In the genomic region with DNA sequence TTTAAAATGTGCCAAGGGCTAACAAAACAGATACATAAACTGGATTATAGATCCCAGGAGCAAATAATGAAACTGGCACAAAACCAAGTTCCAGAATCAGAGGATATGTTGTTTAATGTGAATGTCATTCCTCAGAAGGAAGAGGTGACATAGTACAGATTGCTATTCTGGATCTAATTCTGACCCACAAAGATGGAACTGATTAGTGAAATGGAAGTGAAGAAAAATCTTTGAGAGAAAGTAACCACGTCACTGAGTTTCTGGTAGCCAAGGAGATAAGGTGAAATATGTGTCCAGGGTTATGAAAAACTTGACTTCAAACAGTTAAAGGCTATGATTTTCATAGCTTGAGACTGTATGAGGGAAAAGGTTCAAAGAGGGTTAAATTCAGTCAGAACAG, we compare ENCODE assay signal across 34 cellular contexts. TPM values are rescaled to one million over a fixed set of nuclear protein-coding genes. Genes with fewer than 3 reads are reported as not detected.
DNase-seq lines count a peak whose midpoint lies in the region; ATAC-seq, FAIRE-seq and TF ChIP-seq lines count a peak whose summit lies in the region.
"Had no signal": no experiment of that assay in that cellular context is flagged by ENCODE, and none has a peak within 500 bp of the region (broad histone marks: within the 10 kb centered on the region; RNA-seq: fewer than 3 reads in every experiment).

No MANE protein-coding gene starts in this region.

- H3K27ac ChIP-seq in breast epithelium (peak overlapping the region; percentile 12 to 35), astrocyte (ENCODE audit: low read depth, low read length) (no peak overlapping the region)
- H3K27ac ChIP-seq: 22Rv1, thoracic aorta had no signal

- CTCF ChIA-PET in MCF 10A (lab: Yijun Ruan, JAX) = interaction anchor here (1.4 kb wide), 1 partner anchor 10 kb away, joined by 3 read pairs; no protein-coding TSS in a partner anchor

- no peaks in the 10 kb centered on the region for H4K20me1 ChIP-seq in astrocyte (ENCODE audit: insufficient read depth, low read length)

- no peaks in the 10 kb centered on the region for H3K36me3 ChIP-seq in breast epithelium
- no peaks in the 10 kb centered on the region for H3K36me3 ChIP-seq in astrocyte (ENCODE audit: insufficient read depth, low read length)
- H3K36me3 ChIP-seq: HAP-1, thoracic aorta had no signal

- H3K27ac Mint-ChIP-seq in MCF 10A (ENCODE audit: low read depth, unreplicated experiment) (no peak overlapping the region), astrocyte (ENCODE audit: unreplicated experiment) (peak overlapping the region; percentile 81)
- H3K27ac Mint-ChIP-seq in stimulated activated naive CD8-positive, alpha-beta T cell treated with anti-CD3 and anti-CD28 coated beads, Interleukin-15, amount 100 ng/mL, for 72 hours = no peak overlapping the region
- H3K27ac Mint-ChIP-seq: endodermal cell, memory B cell had no signal

- H3K4me3 ChIP-seq in breast epithelium (no peak overlapping the region), astrocyte (ENCODE audit: insufficient read depth, low read depth, low read length) (no peak overlapping the region)
- H3K4me3 ChIP-seq: HAP-1, thoracic aorta had no signal

- H3K79me2 ChIP-seq in astrocyte (ENCODE audit: insufficient read depth, low read length) = no peaks in the 10 kb centered on the region

- intact Hi-C loops in breast epithelium (cut with DNase I; ENCODE audit: low total_unique reads) (no loop called here), MCF 10A (cut with micrococcal nuclease) (loop anchor here (5.0 kb wide), 1 partner anchor 423 kb away; no protein-coding TSS in a partner anchor)

- no peaks in the 10 kb centered on the region for H3K27me3 ChIP-seq in breast epithelium
- H3K27me3 ChIP-seq in astrocyte (ENCODE audit: insufficient read depth, low read length) = peaks cover 16% of the 10 kb centered on the region

- peak overlapping the region; percentile 21 for H3K4me2 ChIP-seq in astrocyte (ENCODE audit: low read length)

- ATAC-seq in stimulated activated naive CD8-positive, alpha-beta T cell treated with anti-CD3 and anti-CD28 coated beads, Interleukin-15, amount 100 ng/mL, for 72 hours = no peak
- no peak for ATAC-seq in GM18861 (IDR thresholded peaks at IDR 0.05; ENCODE audit: unreplicated experiment)
- ATAC-seq: left cardiac atrium had no signal

- H3K9me3 Mint-ChIP-seq in MCF 10A (ENCODE audit: unreplicated experiment) (no peaks in the 10 kb centered on the region), astrocyte (ENCODE audit: unreplicated experiment) (peaks cover under 1% of the 10 kb centered on the region)
- no peaks in the 10 kb centered on the region for H3K9me3 Mint-ChIP-seq in stimulated activated naive CD8-positive, alpha-beta T cell treated with anti-CD3 and anti-CD28 coated beads, Interleukin-15, amount 100 ng/mL, for 72 hours
- H3K9me3 Mint-ChIP-seq: memory B cell, naive B cell had no signal

- H3K4me3 Mint-ChIP-seq in MCF 10A (ENCODE audit: unreplicated experiment) (no peak overlapping the region), astrocyte (ENCODE audit: unreplicated experiment) (no peak overlapping the region)
- no peak overlapping the region for H3K4me3 Mint-ChIP-seq in stimulated activated naive CD8-positive, alpha-beta T cell treated with anti-CD3 and anti-CD28 coated beads, Interleukin-15, amount 100 ng/mL, for 72 hours
- H3K4me3 Mint-ChIP-seq: endodermal cell, memory B cell had no signal

- H3K36me3 Mint-ChIP-seq in MCF 10A (ENCODE audit: insufficient read depth, unreplicated experiment) (no peaks in the 10 kb centered on the region), astrocyte (ENCODE audit: low read depth, unreplicated experiment) (no peaks in the 10 kb centered on the region)
- H3K36me3 Mint-ChIP-seq: memory B cell, naive B cell had no signal

- POLR2A ChIA-PET in MCF 10A (lab: Yijun Ruan, JAX) = no interaction called here

- no TSS peak for BruUV-seq in MCF 10A (replicated peaks; lab: Mats Ljungman, UMichigan)

- H3K27me3 Mint-ChIP-seq in MCF 10A (ENCODE audit: insufficient read depth, unreplicated experiment) (peaks cover 52% of the 10 kb centered on the region), astrocyte (ENCODE audit: low read depth, unreplicated experiment) (peaks cover 6% of the 10 kb centered on the region)
- H3K27me3 Mint-ChIP-seq in stimulated activated naive CD8-positive, alpha-beta T cell treated with anti-CD3 and anti-CD28 coated beads, Interleukin-15, amount 100 ng/mL, for 72 hours = peaks cover 29% of the 10 kb centered on the region

- peaks cover 7% of the 10 kb centered on the region for H3K4me1 Mint-ChIP-seq in MCF 10A (ENCODE audit: insufficient read depth, unreplicated experiment)
- H3K4me1 Mint-ChIP-seq in astrocyte (ENCODE audit: low read depth, unreplicated experiment) = peaks cover 15% of the 10 kb centered on the region
- peaks cover 16% of the 10 kb centered on the region for H3K4me1 Mint-ChIP-seq in stimulated activated naive CD8-positive, alpha-beta T cell treated with anti-CD3 and anti-CD28 coated beads, Interleukin-15, amount 100 ng/mL, for 72 hours

- H2AFZ ChIP-seq in astrocyte (ENCODE audit: low read depth, low read length) = no peak overlapping the region

- FAIRE-seq in astrocyte (lab: Jason Lieb, UNC) = no peak
- FAIRE-seq: GM12892 had no signal

- TF ChIP-seq CTCF in breast epithelium (IDR thresholded peaks at IDR 0.05) (no peak), MCF 10A (IDR thresholded peaks at IDR 0.05; ENCODE audit: unreplicated experiment) (no peak), astrocyte (IDR thresholded peaks at IDR 0.05; ENCODE audit: insufficient read depth, low read depth, low read length) (no peak)

- no peak for TF ChIP-seq POLR2A in breast epithelium (IDR thresholded peaks at IDR 0.05)

- no peak overlapping the region for H3K9ac ChIP-seq in astrocyte (ENCODE audit: low read length)

- DNase-seq in breast epithelium (ENCODE audit: low spot score in 2 of 2) = no peak
- no peak for DNase-seq in MCF 10A (ENCODE audit: unreplicated experiment)
- peak; percentile 28 for DNase-seq in astrocyte (ENCODE audit: low read depth)
- peak; percentile 24 for DNase-seq in iris pigment epithelial cell (ENCODE audit: low read depth)
- no peak for DNase-seq in stimulated activated CD4-positive, alpha-beta T cell treated with anti-CD3 and anti-CD28 coated beads, Interleukin-12 subunit alpha, Interleukin-12 subunit beta, amount 100 ng/mL, for 4 hours
- DNase-seq in NCI-H2081 (lab: John Stamatoyannopoulos, UW) = no peak
- DNase-seq in stimulated activated naive CD8-positive, alpha-beta T cell treated with anti-CD3 and anti-CD28 coated beads, Interleukin-15, amount 100 ng/mL, for 72 hours = no peak
- DNase-seq: activated CD4-positive, alpha-beta T cell treated with anti-CD3 and anti-CD28 coated beads for 48 hours; activated naive CD4-positive, alpha-beta T cell; activated T-cell treated with anti-CD3 and anti-CD28 coated beads, Interleukin-2, amount 50 U/mL, for 48 hours; AML-193; amygdala; DND-41; endodermal cell; head of caudate nucleus; left cardiac atrium; naive B cell; NCI-H1105; NCI-H2029; NCI-H748 treated with DMSO at 0.1 percent for 48 hours; occipital lobe; retina; stimulated activated CD4-positive, alpha-beta T cell treated with anti-CD3 and anti-CD28 coated beads, Interleukin-4, amount 100 ng/mL, for 4 hours; stimulated activated naive CD4-positive, alpha-beta T cell had no signal

- H3K4me1 ChIP-seq in breast epithelium (no peaks in the 10 kb centered on the region), astrocyte (ENCODE audit: insufficient read depth, low read length) (peaks cover 12% of the 10 kb centered on the region)

- no peaks in the 10 kb centered on the region for H3K9me3 ChIP-seq in breast epithelium
- H3K9me3 ChIP-seq in astrocyte (ENCODE audit: insufficient read depth, low read depth, low read length) = no peaks in the 10 kb centered on the region
- H3K9me3 ChIP-seq: HAP-1, thoracic aorta had no signal

RNA-seq across cellular contexts. Expression of a gene that starts 8.3 kb away (rescaled TPM):
- total RNA-seq in breast epithelium = not detected
- total RNA-seq in MCF 10A (2022) = not detected in 2 replicates
- total RNA-seq in astrocyte = not detected in 2 replicates
- total RNA-seq: endodermal cell; fibroblast of lung; left cardiac atrium; occipital lobe; RPMI7951; SK-MEL-5; T-helper 2 cell treated with Interferon-gamma antibody and Interleukin-4, amounts not matched to agents 100 ng/mL and 5 ng/mL, for 36 hours; thoracic aorta had no signal

RNA-seq across cellular contexts. Expression of a gene that starts 11.3 kb away (rescaled TPM):
- total RNA-seq in breast epithelium (1 to 10 TPM in 1 of 3 donors, under 1 TPM in 2; 0.44 to 2.0 (median 0.48) TPM), MCF 10A (2022) (not detected in 2 replicates), astrocyte (3.3 and 3.5 TPM in 2 replicates)
- total RNA-seq: endodermal cell; T-helper 2 cell treated with Interferon-gamma antibody and Interleukin-4, amounts not matched to agents 100 ng/mL and 5 ng/mL, for 36 hours had no signal

RNA-seq across cellular contexts. Expression of a gene that starts 37.5 kb away (rescaled TPM):
- 10 to 100 TPM; 20.6 to 37.2 (median 30.6) TPM for total RNA-seq in breast epithelium
- 23.0 and 24.0 TPM in 2 replicates for total RNA-seq in MCF 10A (2022)
- 25.1 and 29.9 TPM in 2 replicates for total RNA-seq in astrocyte

Comparison
In these comparisons a context has a peak if more than half of its experiments do, and no peak if none do; other contexts are left out.
1. DNase-seq: peak in astrocyte (single experiment) and iris pigment epithelial cell (single experiment); none in breast epithelium (0 of 2), MCF 10A (single experiment), stimulated activated CD4-positive, alpha-beta T cell treated with anti-CD3 and anti-CD28 coated beads, Interleukin-12 subunit alpha, Interleukin-12 subunit beta, amount 100 ng/mL, for 4 hours (single experiment), NCI-H2081 (0 of 2) and stimulated activated naive CD8-positive, alpha-beta T cell treated with anti-CD3 and anti-CD28 coated beads, Interleukin-15, amount 100 ng/mL, for 72 hours (0 of 2).